22 cellular contexts compared by ENCODE assay signal in the genomic region with DNA sequence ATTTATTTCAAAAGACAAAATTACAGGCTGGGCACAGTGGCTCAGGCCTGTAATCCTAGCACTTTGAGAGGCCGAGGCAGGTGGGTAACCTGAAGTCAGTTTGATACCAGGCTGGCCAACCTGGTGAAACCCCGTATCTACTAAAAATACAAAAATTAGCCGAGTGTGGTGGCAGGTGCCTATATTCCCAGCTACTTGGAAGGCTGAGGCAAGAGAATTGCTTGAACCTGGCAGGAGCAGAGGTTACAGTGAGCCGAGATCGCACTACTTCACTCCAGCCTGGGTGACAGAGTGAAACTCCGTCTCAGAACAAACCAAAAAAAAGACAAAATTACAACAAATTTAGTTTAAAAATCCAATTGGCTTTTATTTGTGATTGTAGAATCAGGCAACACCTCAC. TPM values are rescaled to one million over a fixed set of nuclear protein-coding genes. Genes with fewer than 3 reads are reported as not detected.
DNase-seq lines count a peak whose midpoint lies in the region; ATAC-seq and TF ChIP-seq lines count a peak whose summit lies in the region.
"Had no signal": no experiment of that assay in that cellular context is flagged by ENCODE, and none has a peak within 500 bp of the region (broad histone marks: within the 10 kb centered on the region; RNA-seq: fewer than 3 reads in every experiment).

No MANE protein-coding gene starts in this region.

- H3K27ac Mint-ChIP-seq in activated CD8-positive, alpha-beta memory T cell treated with anti-CD3 and anti-CD28 coated beads, Interleukin-2, amount 10 ng/mL, durations not matched to agents 7 days and 5 days = no peak overlapping the region
- H3K27ac Mint-ChIP-seq in Calu3 (ENCODE audit: unreplicated experiment) = peak overlapping the region; percentile 89
- H3K27ac Mint-ChIP-seq: CD14-positive monocyte; CD4-positive, alpha-beta T cell had no signal

- H3K9me2 ChIP-seq in PC-9 (ENCODE audit: insufficient read depth) = no peaks in the 10 kb centered on the region

- no peak for ATAC-seq in activated CD8-positive, alpha-beta memory T cell treated with anti-CD3 and anti-CD28 coated beads, Interleukin-2, amount 10 ng/mL, durations not matched to agents 7 days and 5 days
- ATAC-seq: A549 had no signal

- no peaks in the 10 kb centered on the region for H3K79me2 ChIP-seq in PC-9 (ENCODE audit: low read depth)

- H3K9me3 ChIP-seq in PC-9 (ENCODE audit: insufficient read depth, low read depth) = no peaks in the 10 kb centered on the region
- H3K9me3 ChIP-seq: A549, BE2C had no signal

- H3K9me3 Mint-ChIP-seq in activated CD8-positive, alpha-beta memory T cell treated with anti-CD3 and anti-CD28 coated beads, Interleukin-2, amount 10 ng/mL, durations not matched to agents 7 days and 5 days (ENCODE audit: low read depth) = no peaks in the 10 kb centered on the region
- no peaks in the 10 kb centered on the region for H3K9me3 Mint-ChIP-seq in Calu3 (ENCODE audit: low read depth, unreplicated experiment)
- H3K9me3 Mint-ChIP-seq: CD4-positive, alpha-beta T cell; CD8-positive, alpha-beta memory T cell had no signal

- TF ChIP-seq CTCF in Calu3 (IDR thresholded peaks at IDR 0.05; ENCODE audit: unreplicated experiment) (no peak), PC-9 (conservative IDR thresholded peaks at IDR 0.05) (no peak)

- peaks cover 18% of the 10 kb centered on the region for H3K4me1 ChIP-seq in PC-9 (replicated peaks; ENCODE audit: insufficient read depth)
- H3K4me1 ChIP-seq: BE2C; BLaER1 treated with 17β-estradiol and CSF1 and Interleukin-3, amounts not matched to agents 10 nM and 100 nM had no signal

- CTCF ChIA-PET in activated CD8-positive, alpha-beta memory T cell treated with anti-CD3 and anti-CD28 coated beads, Interleukin-2, amount 10 ng/mL, durations not matched to agents 7 days and 5 days (lab: Charles Lee) = no interaction called here
- CTCF ChIA-PET in Calu3 (lab: Charles Lee) (no interaction called here), PC-9 (lab: Charles Lee) (no interaction called here)

- H4K20me1 ChIP-seq in PC-9 (ENCODE audit: insufficient read depth) = no peaks in the 10 kb centered on the region
- H4K20me1 ChIP-seq: BLaER1 treated with 17β-estradiol and CSF1 and Interleukin-3, amounts not matched to agents 10 nM and 100 nM had no signal

- H3F3A ChIP-seq in PC-9 (ENCODE audit: insufficient read depth, low read depth) = peaks cover 12% of the 10 kb centered on the region; the same call in 1 of the 2 replicates

- H3K4me3 Mint-ChIP-seq in activated CD8-positive, alpha-beta memory T cell treated with anti-CD3 and anti-CD28 coated beads, Interleukin-2, amount 10 ng/mL, durations not matched to agents 7 days and 5 days = no peak overlapping the region
- peak overlapping the region; percentile 46 for H3K4me3 Mint-ChIP-seq in Calu3 (ENCODE audit: low read depth, unreplicated experiment)
- H3K4me3 Mint-ChIP-seq: CD14-positive monocyte; CD4-positive, alpha-beta T cell; CD8-positive, alpha-beta memory T cell had no signal

- H3K4me1 Mint-ChIP-seq in activated CD8-positive, alpha-beta memory T cell treated with anti-CD3 and anti-CD28 coated beads, Interleukin-2, amount 10 ng/mL, durations not matched to agents 7 days and 5 days = peaks cover 16% of the 10 kb centered on the region
- H3K4me1 Mint-ChIP-seq in Calu3 (ENCODE audit: low read depth, unreplicated experiment) = peaks cover 38% of the 10 kb centered on the region

- H2AFZ ChIP-seq in PC-9 = peak overlapping the region; percentile 14; the same call in 1 of the 2 replicates

- peak; percentile 8 for DNase-seq in activated CD8-positive, alpha-beta memory T cell treated with anti-CD3 and anti-CD28 coated beads, Interleukin-2, amount 10 ng/mL, durations not matched to agents 7 days and 5 days
- DNase-seq in activated CD8-positive, alpha-beta memory T cell treated with anti-CD3 and anti-CD28 coated beads, Interleukin-2, amount 50 U/mL, for 4 hours = no peak
- no peak for DNase-seq in Calu3
- DNase-seq in PC-9 = no peak
- no peak for DNase-seq in epithelial cell of prostate (ENCODE audit: low read depth, low spot score)
- no peak for DNase-seq in NCI-H510A (lab: John Stamatoyannopoulos, UW)
- DNase-seq in nucleus accumbens (lab: John Stamatoyannopoulos, UW) = no peak
- DNase-seq in NCI-H345 treated with DMSO at 0.1 percent for 48 hours (lab: John Stamatoyannopoulos, UW; ENCODE audit: unreplicated experiment) = no peak
- DNase-seq: ACHN; AML-193; BE2C; CD4-positive, alpha-beta T cell; CD8-positive, alpha-beta memory T cell; COR-L47; DMS153; DND-41; H7; HCEC 1CT had no signal

- no peaks in the 10 kb centered on the region for H3K27me3 Mint-ChIP-seq in activated CD8-positive, alpha-beta memory T cell treated with anti-CD3 and anti-CD28 coated beads, Interleukin-2, amount 10 ng/mL, durations not matched to agents 7 days and 5 days
- no peaks in the 10 kb centered on the region for H3K27me3 Mint-ChIP-seq in Calu3 (ENCODE audit: unreplicated experiment)
- H3K27me3 Mint-ChIP-seq: CD4-positive, alpha-beta T cell had no signal

- H3K4me2 ChIP-seq in PC-9 = peak overlapping the region; percentile 43
- H3K4me2 ChIP-seq: A549; BLaER1 treated with 17β-estradiol and CSF1 and Interleukin-3, amounts not matched to agents 10 nM and 100 nM had no signal

- POLR2A ChIA-PET in PC-9 (lab: Charles Lee; ENCODE audit: unreplicated experiment) = no interaction called here

- no peaks in the 10 kb centered on the region for H3K36me3 ChIP-seq in PC-9 (ENCODE audit: low read depth)
- H3K36me3 ChIP-seq: BE2C; BLaER1 treated with 17β-estradiol and CSF1 and Interleukin-3, amounts not matched to agents 10 nM and 100 nM had no signal

- no TSS peak for BruUV-seq in Calu3 (replicated peaks; lab: Mats Ljungman, UMichigan)
- BruUV-seq in PC-9 (replicated peaks; lab: Mats Ljungman, UMichigan) = no TSS peak

- intact Hi-C loops in Calu3 (cut with micrococcal nuclease; ENCODE audit: unreplicated experiment) = loop anchor here (10.0 kb wide), 1 partner anchor 55 kb away; no protein-coding TSS in a partner anchor
- intact Hi-C loops in PC-9 (cut with micrococcal nuclease; ENCODE audit: unreplicated experiment) = no loop called here

- H3K27ac ChIP-seq in PC-9 = no peak overlapping the region; the same call in 1 of the 2 replicates
- peak overlapping the region; percentile 50 for H3K27ac ChIP-seq in epithelial cell of prostate
- H3K27ac ChIP-seq: 22Rv1; A549; BLaER1 treated with 17β-estradiol and CSF1 and Interleukin-3, amounts not matched to agents 10 nM and 100 nM had no signal

- H3K4me3 ChIP-seq in PC-9 = no peak overlapping the region
- H3K4me3 ChIP-seq: A549; BLaER1 treated with 17β-estradiol and CSF1 and Interleukin-3, amounts not matched to agents 10 nM and 100 nM had no signal

- no peaks in the 10 kb centered on the region for H3K27me3 ChIP-seq in PC-9 (ENCODE audit: insufficient read depth, low read depth)
- H3K27me3 ChIP-seq: BE2C; BLaER1 treated with 17β-estradiol and CSF1 and Interleukin-3, amounts not matched to agents 10 nM and 100 nM had no signal

- no peaks in the 10 kb centered on the region for H3K36me3 Mint-ChIP-seq in activated CD8-positive, alpha-beta memory T cell treated with anti-CD3 and anti-CD28 coated beads, Interleukin-2, amount 10 ng/mL, durations not matched to agents 7 days and 5 days
- H3K36me3 Mint-ChIP-seq in Calu3 (ENCODE audit: insufficient read depth, unreplicated experiment) = peaks cover 15% of the 10 kb centered on the region
- H3K36me3 Mint-ChIP-seq: CD14-positive monocyte; CD8-positive, alpha-beta memory T cell had no signal

RNA-seq across cellular contexts. Expression of a gene that starts 14.3 kb away (rescaled TPM):
- 10 to 100 TPM; 31.4 to 49.6 TPM for total RNA-seq in activated CD8-positive, alpha-beta memory T cell treated with anti-CD3 and anti-CD28 coated beads, Interleukin-2, amount 10 ng/mL, durations not matched to agents 7 days and 5 days
- total RNA-seq in Calu3 (2022) = 45.9 and 51.0 TPM in 2 replicates
- 35.2 and 36.0 TPM in 2 replicates for total RNA-seq in PC-9 (2021)
